Comparison of ENCODE assay signal across 12 cellular contexts in the genomic region with DNA sequence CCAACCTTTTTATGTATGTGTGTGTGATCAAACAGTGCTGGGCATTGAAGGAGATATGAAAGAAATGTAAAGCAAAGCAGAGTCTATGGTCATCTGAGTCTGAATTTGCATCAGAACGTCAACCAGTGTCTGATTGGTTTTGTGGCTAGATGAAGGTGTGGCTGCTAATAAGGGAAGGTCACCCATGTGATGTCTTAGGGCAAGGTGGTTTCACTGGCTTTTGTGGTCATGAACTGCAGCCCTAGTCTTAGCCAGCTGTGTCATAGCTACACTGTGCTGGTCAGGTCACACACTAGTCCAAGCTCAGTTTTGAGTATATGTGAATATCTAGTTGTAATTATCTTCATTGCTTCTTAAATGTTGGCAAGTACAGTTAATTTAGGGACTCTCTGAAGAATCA.
DNase-seq lines count a peak whose midpoint lies in the region; ATAC-seq, FAIRE-seq and TF ChIP-seq lines count a peak whose summit lies in the region.
"Had no signal": no experiment of that assay in that cellular context is flagged by ENCODE, and none has a peak within 500 bp of the region (broad histone marks: within the 10 kb centered on the region; RNA-seq: fewer than 3 reads in every experiment).

No MANE protein-coding gene starts in this region.

- DNase-seq in myocyte (ENCODE audit: low read depth), result peak; percentile 84
- DNase-seq in SK-N-DZ (ENCODE audit: low spot score), result no peak
- no peak for DNase-seq in NCI-H345 (lab: John Stamatoyannopoulos, UW)
- DNase-seq in SHP77 (lab: John Stamatoyannopoulos, UW), result no peak
- no peak for DNase-seq in D721Med (ENCODE audit: insufficient read length, low spot score)
- DNase-seq: cerebellar nuclear complex; NCI-H1092; stimulated activated CD4-positive, alpha-beta T cell treated with anti-CD3 and anti-CD28 coated beads, Interleukin-12 subunit alpha, Interleukin-12 subunit beta, amount 100 ng/mL, for 4 hours had no signal

- no peak for TF ChIP-seq CTCF in D721Med (IDR thresholded peaks at IDR 0.05; ENCODE audit: insufficient read depth, missing control alignments)

- FAIRE-seq in D721Med (lab: Jason Lieb, UNC), result no peak
- FAIRE-seq: islet of Langerhans had no signal

- ATAC-seq in GM18873 (IDR thresholded peaks at IDR 0.05; ENCODE audit: low FRiP score, unreplicated experiment), result peak; percentile 96
- ATAC-seq in GM21786 (IDR thresholded peaks at IDR 0.05; ENCODE audit: unreplicated experiment), result peak; percentile 98
- ATAC-seq in HG03520 (IDR thresholded peaks at IDR 0.05; ENCODE audit: unreplicated experiment), result peak; percentile 95
